ENCODE assay signal across 8 cellular contexts in the genomic region with DNA sequence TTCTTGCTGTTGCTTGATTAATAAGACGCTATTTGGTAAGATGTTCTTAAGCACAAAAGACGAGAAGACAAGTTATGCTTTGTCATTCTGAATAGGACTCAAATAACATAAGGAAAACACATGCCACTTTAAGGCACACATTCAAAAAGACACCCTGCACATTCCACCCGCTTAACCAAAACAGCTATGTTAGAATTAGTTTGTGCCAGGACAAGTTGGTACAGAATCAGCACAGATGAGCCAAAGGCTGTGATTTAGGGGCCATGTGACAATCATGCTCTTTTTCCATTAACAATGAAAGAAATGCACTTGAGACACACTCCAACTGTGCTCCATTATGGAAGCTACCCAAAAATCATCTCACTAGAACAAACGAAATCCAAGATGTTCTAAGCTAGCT. TPM values are rescaled to one million over a fixed set of nuclear protein-coding genes. Genes with fewer than 3 reads are reported as not detected.
A peak's percentile ranks its signal among the peaks of the same experiment; 100 is the strongest.
DNase-seq lines count a peak whose midpoint lies in the region; ATAC-seq, FAIRE-seq and TF ChIP-seq lines count a peak whose summit lies in the region.

No MANE protein-coding gene starts in this region.

- TF ChIP-seq EP300 in H1 (IDR thresholded peaks at IDR 0.05; ENCODE audit: borderline replicate concordance in 1 of 2, low read depth in 2 of 2, low read length in 2 of 2): no peak

- H3K14ac ChIP-seq in H1 (ENCODE audit: insufficient read length) (no peak overlapping the region), trophoblast cell (ENCODE audit: low read length) (no peak overlapping the region)

- H3K4me1 ChIP-seq in H1 (replicated peaks in 1 of 4; ENCODE audit: control insufficient read depth in 3 of 4, insufficient read depth in 4 of 4, low read length in 3 of 4) (peaks cover 4 to 11% (median 7%) of the 10 kb centered on the region in 4 experiments; a peak in 5 of 7 replicates), trophoblast cell (ENCODE audit: control insufficient read depth in 1 of 2, insufficient read depth in 2 of 2, low read length in 2 of 2) (peaks cover 10 to 16% of the 10 kb centered on the region in 2 experiments)

- no peak for ATAC-seq in GM19455 (IDR thresholded peaks at IDR 0.05; ENCODE audit: unreplicated experiment)

- POLR2A ChIA-PET in H1 (lab: Charles Lee; ENCODE audit: partially characterized antibody): no interaction called here

- no peak for TF ChIP-seq RAD21 in H1 (IDR thresholded peaks at IDR 0.05 in 1 of 2, conservative IDR thresholded peaks at IDR 0.05 in 1 of 2; ENCODE audit: low read depth in 2 of 2, low read length in 2 of 2)

- H3K79me1 ChIP-seq in H1 (ENCODE audit: low read depth, low read length): peaks cover 3% of the 10 kb centered on the region; the same call in 1 of the 2 replicates
- peaks cover 6% of the 10 kb centered on the region for H3K79me1 ChIP-seq in trophoblast cell (ENCODE audit: low read length)

- H2BK15ac ChIP-seq in H1 (ENCODE audit: low read length): no peak overlapping the region

- H3K18ac ChIP-seq in H1 (ENCODE audit: extremely low read depth, low read length): no peak overlapping the region
- H3K18ac ChIP-seq in trophoblast cell (ENCODE audit: low read length): no peak overlapping the region

- no peaks in the 10 kb centered on the region for H3K9me3 ChIP-seq in H1 (ENCODE audit: insufficient read depth in 2 of 2, low read depth in 1 of 2, low read length in 1 of 2)
- H3K9me3 ChIP-seq in trophoblast cell (ENCODE audit: insufficient read depth, low read depth, low read length): no peaks in the 10 kb centered on the region

- H2BK5ac ChIP-seq in H1 (ENCODE audit: low read depth, low read length) (no peak overlapping the region), trophoblast cell (ENCODE audit: low read depth, low read length, poor library complexity) (no peak overlapping the region)

- H3K79me2 ChIP-seq in H1 (ENCODE audit: control insufficient read depth in 1 of 2, insufficient read depth in 2 of 2, low read length in 2 of 2) (peaks cover 55 to 82% of the 10 kb centered on the region in 2 experiments), trophoblast cell (ENCODE audit: control insufficient read depth, insufficient read depth, low read length, poor library complexity) (peaks cover 32% of the 10 kb centered on the region)

- no peak overlapping the region for H3K56ac ChIP-seq in H1 (replicated peaks; ENCODE audit: insufficient read length, low read depth, low read length)

- H3K4me3 ChIP-seq in H1 (ENCODE audit: extremely low read depth in 1 of 4, insufficient read depth in 2 of 4, low read depth in 3 of 4, low read length in 4 of 4) (0 out of 8 replicates have a peak overlapping the region, but pooled peaks of 1 of the 4 experiments have one; percentile 32), trophoblast cell (ENCODE audit: low read depth, low read length) (no peak overlapping the region)

- no peak overlapping the region for H4K91ac ChIP-seq in H1 (replicated peaks; ENCODE audit: insufficient read length, low read length)
- H4K91ac ChIP-seq in trophoblast cell (ENCODE audit: low read depth, low read length): no peak overlapping the region

- peaks cover 32 to 41% of the 10 kb centered on the region in 2 experiments for H4K20me1 ChIP-seq in H1 (replicated peaks in 1 of 2; ENCODE audit: control insufficient read depth in 1 of 2, insufficient read depth in 2 of 2, low read length in 2 of 2)

- H3K23me2 ChIP-seq in H1 (ENCODE audit: low read depth, low read length): peaks cover 8% of the 10 kb centered on the region; the same call in 1 of the 2 replicates

- no peak overlapping the region for H3K9ac ChIP-seq in H1 (replicated peaks in 1 of 4; ENCODE audit: extremely low read depth in 1 of 4, low read depth in 3 of 4, low read length in 3 of 4)
- H3K9ac ChIP-seq in trophoblast cell (ENCODE audit: low read length): no peak overlapping the region

- H3K23ac ChIP-seq in H1 (ENCODE audit: insufficient read length) (no peak overlapping the region), trophoblast cell (ENCODE audit: low read length) (no peak overlapping the region)

- H3K36me3 ChIP-seq in H1 (ENCODE audit: control insufficient read depth in 2 of 4, insufficient read depth in 4 of 4, low read length in 3 of 4): no peaks in the 10 kb centered on the region
- peaks cover 2 to 4% of the 10 kb centered on the region in 2 experiments for H3K36me3 ChIP-seq in trophoblast cell (ENCODE audit: control insufficient read depth in 1 of 2, insufficient read depth in 2 of 2, low read length in 2 of 2)

- no peak overlapping the region for H4K12ac ChIP-seq in trophoblast cell (ENCODE audit: low read depth, low read length)

- CTCF ChIA-PET in H1 (lab: Charles Lee; ENCODE audit: partially characterized antibody): no interaction called here

- TF ChIP-seq CTCF in H1 (IDR thresholded peaks at IDR 0.05; ENCODE audit: control extremely low read depth in 1 of 3, insufficient read depth in 1 of 3, low read depth in 1 of 3, low read length in 3 of 3): no peak

- no peak overlapping the region for H4K5ac ChIP-seq in H1 (ENCODE audit: insufficient read length, low read depth, low read length)

- no peaks in the 10 kb centered on the region for H3K27me3 ChIP-seq in H1 (replicated peaks in 1 of 4; ENCODE audit: control insufficient read depth in 3 of 4, extremely low read depth in 1 of 4, insufficient read depth in 3 of 4, low read length in 3 of 4)
- no peaks in the 10 kb centered on the region for H3K27me3 ChIP-seq in trophoblast cell (ENCODE audit: insufficient read depth, low read length)

- no peak overlapping the region for H3K27ac ChIP-seq in H1 (ENCODE audit: low read depth, low read length)
- no peak overlapping the region for H3K27ac ChIP-seq in trophoblast cell (ENCODE audit: low read depth, low read length)

- DNase-seq in DMS79 treated with DMSO at 0.1 percent for 48 hours (lab: John Stamatoyannopoulos, UW): peak; percentile 42
- peak; percentile 6 to 23 for DNase-seq in NCI-H446 (lab: John Stamatoyannopoulos, UW)
- DNase-seq in H1 (ENCODE audit: low read depth in 1 of 2, low spot score in 2 of 2): no peak
- no peak for DNase-seq in trophoblast cell
- no peak for DNase-seq in Kasumi-1 (lab: John Stamatoyannopoulos, UW)
- no peak for DNase-seq in HPDE6-E6E7 (ENCODE audit: extremely low spot score)
- DNase-seq in AG08396 (ENCODE audit: low spot score): no peak

- H2AFZ ChIP-seq in H1 (ENCODE audit: low read length) (no peak overlapping the region), trophoblast cell (ENCODE audit: insufficient read depth, low read length, poor library complexity) (no peak overlapping the region)

- no peak overlapping the region for H2BK120ac ChIP-seq in H1 (replicated peaks; ENCODE audit: low read depth, low read length)
- no peak overlapping the region for H2BK120ac ChIP-seq in trophoblast cell (ENCODE audit: insufficient read depth, low read length, poor library complexity)

- FAIRE-seq in H1 (lab: Jason Lieb, UNC): no peak

- WGBS in H1 (ENCODE audit: extremely low coverage in 1 of 2, insufficient coverage in 1 of 2, insufficient read length in 1 of 2, insufficient replicate concordance in 2 of 2, low coverage in 1 of 2, low lambda C conversion rate in 2 of 2, missing lambda C conversion rate in 1 of 2), 2 experiments: 86% methylated on average over 4 of the region's 4 CpGs; no CpG with 5 or more reads in 1 of the 2 experiments
- WGBS in trophoblast cell (ENCODE audit: extremely low coverage, insufficient coverage, insufficient read length): no CpG with 5 or more reads among the region's 4 CpGs

- no peak overlapping the region for H2BK12ac ChIP-seq in H1 (ENCODE audit: low read depth, low read length)
- H2BK12ac ChIP-seq in trophoblast cell (ENCODE audit: low read length): no peak overlapping the region

- H3K4ac ChIP-seq in H1 (replicated peaks; ENCODE audit: insufficient read length, low read depth, low read length) (no peak overlapping the region), trophoblast cell (ENCODE audit: low read depth, low read length) (peak overlapping the region; percentile 53)

- no peak for TF ChIP-seq POLR2A in H1 (IDR thresholded peaks at IDR 0.05; ENCODE audit: control extremely low read depth in 1 of 2, low read depth in 2 of 2, low read length in 2 of 2)

- H4K8ac ChIP-seq in H1 (ENCODE audit: extremely low read depth, insufficient read depth, low read length) (no peak overlapping the region), trophoblast cell (ENCODE audit: low read depth, low read length) (no peak overlapping the region)

- H2BK20ac ChIP-seq in H1 (ENCODE audit: low read length): no peak overlapping the region

- peak overlapping the region; percentile 47 to 91; a peak in 3 of 4 replicates for H3K4me2 ChIP-seq in H1 (ENCODE audit: insufficient read depth in 1 of 2, low read depth in 2 of 2, low read length in 2 of 2)
- H3K4me2 ChIP-seq in trophoblast cell (ENCODE audit: low read length): no peak overlapping the region

- H2AK5ac ChIP-seq in H1 (ENCODE audit: low read depth, low read length): no peak overlapping the region
- no peak overlapping the region for H2AK5ac ChIP-seq in trophoblast cell (ENCODE audit: low read length)

TF ChIP-seq in H1, 55 proteins besides CTCF, POLR2A, EP300 and RAD21:
- TF ChIP-seq CREB1 (IDR thresholded peaks at IDR 0.05): no peak
TF ChIP-seq in H1: peak in this region for 0.

RNA-seq across cellular contexts. Expression of gene STARD7, which starts 3.4 kb away (rescaled TPM):
- 200 and 207 TPM in 2 replicates for total RNA-seq in H1 (2021; fragmentation: NEBNext Ultra II Directional; extraction: Animal tissue kit (Norgen Biotek cat#: 25700))
- 60.3 and 89.1 TPM in 2 replicates for polyA plus RNA-seq in H1 (2011; rRNA removed)
- 90.5 TPM for polyA plus RNA-seq in H1 (2011; cell fraction: cytosol; rRNA removed)
- 50.4 TPM for polyA plus RNA-seq in H1 (2011; cell fraction: nucleus; rRNA removed)
- polyA plus RNA-seq in H1 (2012, experiment 1 of 2): 125 to 145 TPM (median 130 TPM) in 4 replicates
- 61.7 TPM for polyA plus RNA-seq in H1 (2012, experiment 2 of 2)
- polyA plus RNA-seq in H1 (2013, experiment 1 of 2): 108 TPM
- polyA plus RNA-seq in H1 (2013, experiment 2 of 2): 99.9 TPM
- polyA minus RNA-seq in H1 (2011; rRNA and poly(A)+ RNA removed): 116 and 121 TPM in 2 replicates
- 74.0 TPM for polyA minus RNA-seq in H1 (2011; cell fraction: cytosol; rRNA and poly(A)+ RNA removed)
- polyA minus RNA-seq in H1 (2011; cell fraction: nucleus; rRNA and poly(A)+ RNA removed): 149 TPM
- 70.0 and 72.7 TPM in 2 replicates for polyA plus RNA-seq in trophoblast cell (2013)

RNA-seq across cellular contexts. Expression of gene DUSP2, which starts 60.0 kb away (rescaled TPM):
- total RNA-seq in H1 (2021; fragmentation: NEBNext Ultra II Directional; extraction: Animal tissue kit (Norgen Biotek cat#: 25700)): 8.7 and 10.1 TPM in 2 replicates
- 10.4 and 11.7 TPM in 2 replicates for polyA plus RNA-seq in H1 (2011; rRNA removed)
- polyA plus RNA-seq in H1 (2011; cell fraction: cytosol; rRNA removed): 8.4 TPM
- 21.7 TPM for polyA plus RNA-seq in H1 (2011; cell fraction: nucleus; rRNA removed)
- polyA plus RNA-seq in H1 (2012, experiment 1 of 2): 5.9 to 8.2 TPM (median 7.6 TPM) in 4 replicates
- polyA plus RNA-seq in H1 (2012, experiment 2 of 2): 9.0 TPM
- polyA plus RNA-seq in H1 (2013, experiment 1 of 2): 3.6 TPM
- 3.2 TPM for polyA plus RNA-seq in H1 (2013, experiment 2 of 2)
- polyA minus RNA-seq in H1 (2011; rRNA and poly(A)+ RNA removed): 5.5 and 5.9 TPM in 2 replicates
- 5.7 TPM for polyA minus RNA-seq in H1 (2011; cell fraction: cytosol; rRNA and poly(A)+ RNA removed)
- polyA minus RNA-seq in H1 (2011; cell fraction: nucleus; rRNA and poly(A)+ RNA removed): 26.8 TPM
- polyA plus RNA-seq in trophoblast cell (2013): 4.0 and 4.5 TPM in 2 replicates

Comparison
In these comparisons a context has a peak if more than half of its experiments do, and no peak if none do; other contexts are left out.
1. DNase-seq: peak in DMS79 treated with DMSO at 0.1 percent for 48 hours (single experiment) and NCI-H446 (2 of 2); none in H1 (0 of 2), trophoblast cell (0 of 2), Kasumi-1 (0 of 2), HPDE6-E6E7 (single experiment) and AG08396 (single experiment).